8 cellular contexts compared by ENCODE assay signal in the genomic region with DNA sequence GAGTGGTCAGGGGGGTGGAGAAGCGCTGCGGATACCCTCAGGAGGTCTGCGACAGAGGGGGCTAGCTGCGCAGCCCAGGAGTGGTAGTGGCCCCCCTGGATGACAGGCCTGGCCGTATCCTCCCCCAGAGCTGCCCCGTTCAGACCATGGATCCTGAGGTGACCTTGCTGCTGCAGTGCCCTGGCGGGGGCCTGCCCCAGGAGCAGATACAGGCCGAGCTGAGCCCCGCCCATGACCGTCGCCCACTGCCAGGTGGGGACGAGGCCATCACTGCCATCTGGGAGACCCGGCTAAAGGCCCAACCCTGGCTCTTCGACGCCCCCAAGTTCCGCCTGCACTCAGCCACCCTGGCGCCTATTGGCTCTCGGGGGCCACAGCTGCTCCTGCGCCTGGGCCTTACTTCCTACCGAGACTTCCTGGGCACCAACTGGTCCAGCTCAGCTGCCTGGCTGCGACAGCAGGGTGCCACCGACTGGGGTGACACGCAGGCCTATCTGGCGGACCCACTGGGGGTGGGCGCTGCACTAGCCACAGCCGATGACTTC. TPM values are rescaled to one million over a fixed set of nuclear protein-coding genes. Genes with fewer than 3 reads are reported as not detected.
DNase-seq lines count a peak whose midpoint lies in the region; ATAC-seq and TF ChIP-seq lines count a peak whose summit lies in the region.

No MANE protein-coding gene starts in this region.

- TSS peak; percentile 88 for BruUV-seq in Panc1 (replicated peaks; lab: Mats Ljungman, UMichigan)

- POLR2A ChIA-PET in Panc1 (lab: Charles Lee) = interaction anchor here (0.6 kb wide), 2 partner anchors 48 to 64 kb away, joined by 4 to 5 read pairs; no protein-coding TSS in a partner anchor

- peaks cover 17% of the 10 kb centered on the region for H3K36me3 ChIP-seq in GM06990 (ENCODE audit: control insufficient read depth, insufficient read depth, low read length)
- peaks cover 2% of the 10 kb centered on the region for H3K36me3 ChIP-seq in Panc1 (ENCODE audit: control insufficient read depth, insufficient read depth, low read length)
- H3K36me3 ChIP-seq in sigmoid colon = peaks cover 0 to 7% (median 0%) of the 10 kb centered on the region in 4 donors

- intact Hi-C loops in Panc1 (cut with micrococcal nuclease; ENCODE audit: unreplicated experiment) (no loop called here), left cardiac atrium (cut with DNase I) (no loop called here), sigmoid colon (cut with DNase I) (loop anchor here (5.0 kb wide), 1 partner anchor 39 kb away; the partner anchor contains the start of gene STIP1)

- H3K27me3 ChIP-seq in GM06990 (replicated peaks; ENCODE audit: control insufficient read depth, insufficient read depth, low read length) (no peaks in the 10 kb centered on the region), Panc1 (ENCODE audit: control insufficient read depth, insufficient read depth, low read length) (no peaks in the 10 kb centered on the region), sigmoid colon (no peaks in the 10 kb centered on the region)

- CTCF ChIA-PET in Panc1 (lab: Charles Lee) = no interaction called here

- peaks cover 23% of the 10 kb centered on the region for H3K4me1 ChIP-seq in Panc1 (ENCODE audit: control insufficient read depth, insufficient read depth, low read length)
- H3K4me1 ChIP-seq in sigmoid colon = peaks cover 0 to 60% (median 45%) of the 10 kb centered on the region in 4 donors

- H3K4me3 ChIP-seq in GM06990 (replicated peaks; ENCODE audit: low read depth, low read length) (peak overlapping the region; percentile 94), Panc1 (ENCODE audit: low read depth in 2 of 2, low read length in 2 of 2) (peak overlapping the region; percentile 76 to 86), sigmoid colon (peak overlapping the region; percentile 71 to 89 (median 80))

- TF ChIP-seq CTCF in GM06990 (IDR thresholded peaks at IDR 0.05; ENCODE audit: insufficient read depth, low read length, poor library complexity, severe bottlenecking) (peak; percentile 6), Panc1 (IDR thresholded peaks at IDR 0.05) (no peak), sigmoid colon (IDR thresholded peaks at IDR 0.05) (no peak)

- no peaks in the 10 kb centered on the region for H3K9me3 ChIP-seq in Panc1 (ENCODE audit: control insufficient read depth, insufficient read depth, low read depth, low read length)
- H3K9me3 ChIP-seq in sigmoid colon = no peaks in the 10 kb centered on the region

- peak overlapping the region; percentile 90 for H3K27ac ChIP-seq in Panc1 (ENCODE audit: low read length)
- peak overlapping the region; percentile 89 to 94 (median 92) for H3K27ac ChIP-seq in sigmoid colon

- no peak for TF ChIP-seq POLR2A in sigmoid colon (IDR thresholded peaks at IDR 0.05)

- in situ Hi-C loops in Panc1 (cut with HindIII; ENCODE audit: low pct_unique_long_range_greater_than_20kb, low sequenced_read_pairs) = no loop called here

- DNase-seq in GM06990 (ENCODE audit: extremely low read depth, insufficient read length) (peak; percentile 82), Panc1 (ENCODE audit: low read depth, low spot score) (no peak), left cardiac atrium (peak; percentile 70), sigmoid colon (peak; percentile 80), inferior parietal cortex (ENCODE audit: extremely low spot score) (no peak)
- peak; percentile 49 for DNase-seq in activated naive CD4-positive, alpha-beta T cell treated with anti-CD3 and anti-CD28 coated beads, Interleukin-2, amount 50 U/mL, for 16 hours

- ATAC-seq in HG03280 (IDR thresholded peaks at IDR 0.05; ENCODE audit: unreplicated experiment) (peak; percentile 15), Panc1 (peak; percentile 56), left cardiac atrium (peak; percentile 28 to 39), HG03521 (IDR thresholded peaks at IDR 0.05; ENCODE audit: unreplicated experiment) (no peak)

- WGBS in sigmoid colon, 2 donors = 1 to 5% methylated on average over 26 of the region's 26 CpGs

- TF ChIP-seq EP300 in sigmoid colon (IDR thresholded peaks at IDR 0.05) = no peak

RNA-seq across cellular contexts. Expression of gene NUDT22, which starts 0.5 kb away (rescaled TPM):
- total RNA-seq in Panc1 (2021; ENCODE audit: unreplicated experiment) (98.8 TPM), left cardiac atrium (10 to 100 TPM; 58.8 to 82.0 TPM), sigmoid colon (10 to 100 TPM; 41.4 to 64.8 (median 50.1) TPM)
- polyA plus RNA-seq in Panc1 (2012; ENCODE audit: insufficient read length) = 97.3 TPM
- 100 to 1,000 TPM in 2 of 3 donors, 10 to 100 TPM in 1; 91.3 to 130 (median 116) TPM for polyA plus RNA-seq in sigmoid colon

RNA-seq across cellular contexts. Expression of gene TRPT1, which starts 0.6 kb away (rescaled TPM):
- 66.1 TPM for total RNA-seq in Panc1 (2021; ENCODE audit: unreplicated experiment)
- polyA plus RNA-seq in Panc1 (2012; ENCODE audit: insufficient read length) = 91.3 TPM
- 10 to 100 TPM; 59.6 to 61.2 TPM for total RNA-seq in left cardiac atrium
- 10 to 100 TPM; 45.7 to 80.6 (median 62.9) TPM for total RNA-seq in sigmoid colon
- polyA plus RNA-seq in sigmoid colon = 10 to 100 TPM; 70.8 to 82.8 (median 82.3) TPM

RNA-seq across cellular contexts. Expression of gene DNAJC4, which starts 3.8 kb away (rescaled TPM):
- total RNA-seq in Panc1 (2021; ENCODE audit: unreplicated experiment) (41.0 TPM), left cardiac atrium (10 to 100 TPM; 49.2 to 49.3 TPM), sigmoid colon (10 to 100 TPM; 25.7 to 37.1 (median 28.1) TPM)
- 82.2 TPM for polyA plus RNA-seq in Panc1 (2012; ENCODE audit: insufficient read length)
- 10 to 100 TPM; 27.5 to 68.1 (median 58.3) TPM for polyA plus RNA-seq in sigmoid colon

RNA-seq across cellular contexts. Expression of gene VEGFB, which starts 7.8 kb away (rescaled TPM):
- 101 TPM for total RNA-seq in Panc1 (2021; ENCODE audit: unreplicated experiment)
- polyA plus RNA-seq in Panc1 (2012; ENCODE audit: insufficient read length) = 126 TPM
- total RNA-seq in left cardiac atrium = 100 to 1,000 TPM; 276 to 310 TPM
- 100 to 1,000 TPM in 2 of 4 donors, 10 to 100 TPM in 2; 76.7 to 117 (median 98.4) TPM for total RNA-seq in sigmoid colon
- polyA plus RNA-seq in sigmoid colon = 10 to 100 TPM; 23.4 to 94.9 (median 42.6) TPM

RNA-seq across cellular contexts. Expression of gene FKBP2, which starts 14.3 kb away (rescaled TPM):
- total RNA-seq in Panc1 (2021; ENCODE audit: unreplicated experiment) = 71.8 TPM
- 182 TPM for polyA plus RNA-seq in Panc1 (2012; ENCODE audit: insufficient read length)
- 10 to 100 TPM; 63.9 to 66.9 TPM for total RNA-seq in left cardiac atrium
- 10 to 100 TPM; 49.2 to 70.5 (median 51.3) TPM for total RNA-seq in sigmoid colon
- polyA plus RNA-seq in sigmoid colon = 100 to 1,000 TPM in 2 of 3 donors, 10 to 100 TPM in 1; 97.3 to 213 (median 116) TPM

Comparison
In these comparisons a context has a peak if more than half of its experiments do, and no peak if none do; other contexts are left out.
1. DNase-seq: peak in GM06990 (single experiment), activated naive CD4-positive, alpha-beta T cell treated with anti-CD3 and anti-CD28 coated beads, Interleukin-2, amount 50 U/mL, for 16 hours (single experiment), left cardiac atrium (single experiment) and sigmoid colon (single experiment); none in Panc1 (single experiment) and inferior parietal cortex (single experiment).
2. Peak in every context shown above with its lines, with median percentiles within 50 percentile points of each other: H3K4me3 ChIP-seq.